ENCODE assay signal across 12 cellular contexts in the genomic region with DNA sequence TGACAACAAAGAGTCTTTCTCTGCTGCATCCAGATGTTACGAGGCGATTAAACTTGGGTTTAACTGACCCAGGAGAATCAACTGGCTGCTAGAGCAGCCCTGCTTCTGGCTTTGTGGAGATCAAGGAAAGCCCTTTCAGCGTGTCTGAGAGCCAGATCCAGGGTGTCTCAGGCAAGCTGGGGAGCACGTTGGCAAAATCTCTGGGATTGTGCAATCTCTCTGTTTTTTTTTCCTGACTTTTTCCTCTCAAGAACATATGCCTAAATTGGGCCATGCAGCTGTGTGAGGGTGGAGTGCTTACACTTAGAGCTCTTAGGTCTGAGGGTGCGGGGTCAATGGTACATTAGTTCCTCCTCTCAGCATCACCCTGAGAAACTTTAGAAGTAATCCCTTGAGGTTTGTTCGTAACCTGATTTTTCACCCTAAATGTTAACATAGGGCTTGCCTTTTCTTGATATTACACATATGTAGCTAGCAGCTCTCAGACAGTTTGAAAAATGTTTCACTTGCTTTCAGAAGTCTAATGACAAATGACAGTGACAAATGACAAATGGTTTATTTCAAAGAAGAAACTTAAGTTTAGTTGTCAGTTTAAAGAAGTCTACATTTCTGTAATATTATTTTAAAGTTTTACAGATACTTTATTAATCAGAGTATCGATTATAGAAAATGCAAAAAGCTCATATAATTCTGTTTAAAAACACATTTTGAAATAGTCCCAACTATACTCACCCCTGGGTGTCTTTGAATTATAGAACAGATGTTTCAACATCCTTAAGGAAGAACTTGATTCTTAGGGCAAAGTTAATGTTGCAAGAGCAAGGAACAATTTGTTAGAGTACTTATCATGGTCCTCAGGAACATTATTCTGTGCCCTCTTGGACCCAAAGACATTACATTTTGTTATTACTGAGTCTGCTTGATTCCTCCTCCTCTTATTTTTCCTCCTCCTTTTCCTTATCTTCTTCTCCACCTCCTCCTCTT. TPM values are rescaled to one million over a fixed set of nuclear protein-coding genes. Genes with fewer than 3 reads are reported as not detected.
DNase-seq lines count a peak whose midpoint lies in the region; ATAC-seq and TF ChIP-seq lines count a peak whose summit lies in the region.
"Had no signal": no experiment of that assay in that cellular context is flagged by ENCODE, and none has a peak within 500 bp of the region (broad histone marks: within the 10 kb centered on the region; RNA-seq: fewer than 3 reads in every experiment).

No MANE protein-coding gene starts in this region.

- H3K36me3 ChIP-seq in gastrocnemius medialis (no peaks in the 10 kb centered on the region), BE2C (no peaks in the 10 kb centered on the region)

- DNase-seq in NCI-H2171 treated with DMSO at 0.1 percent for 48 hours (lab: John Stamatoyannopoulos, UW): peak; percentile 25
- peak; percentile 79 for DNase-seq in fibroblast of villous mesenchyme (ENCODE audit: low read depth)
- peak; percentile 52 to 71 for DNase-seq in gastrocnemius medialis
- no peak for DNase-seq in BE2C
- no peak for DNase-seq in NCI-H510A treated with DMSO at 0.1 percent for 48 hours (lab: John Stamatoyannopoulos, UW)
- DNase-seq in NCI-H226: no peak
- DNase-seq: activated T-cell treated with anti-CD3 and anti-CD28 coated beads for 4 hours, KG1, NCI-H526, T-helper 2 cell had no signal

- no peaks in the 10 kb centered on the region for H3K27me3 ChIP-seq in gastrocnemius medialis
- no peaks in the 10 kb centered on the region for H3K27me3 ChIP-seq in BE2C

- H3K27ac ChIP-seq in gastrocnemius medialis: peak overlapping the region; percentile 26 to 58 (median 40)

- TF ChIP-seq CTCF in fibroblast of villous mesenchyme (IDR thresholded peaks at IDR 0.05; ENCODE audit: insufficient read depth, low read depth, low read length): no peak
- no peak for TF ChIP-seq CTCF in gastrocnemius medialis (IDR thresholded peaks at IDR 0.05 in 4 of 5, conservative IDR thresholded peaks at IDR 0.05 in 1 of 5)
- TF ChIP-seq CTCF in BE2C (IDR thresholded peaks at IDR 0.05; ENCODE audit: low read depth, low read length): no peak

- H3K9me3 ChIP-seq in gastrocnemius medialis: no peaks in the 10 kb centered on the region
- no peaks in the 10 kb centered on the region for H3K9me3 ChIP-seq in BE2C

- H3K4me3 ChIP-seq in fibroblast of villous mesenchyme (ENCODE audit: low read depth, low read length) (no peak overlapping the region), gastrocnemius medialis (no peak overlapping the region), BE2C (ENCODE audit: low read depth, low read length) (no peak overlapping the region)

- TF ChIP-seq POLR2A in gastrocnemius medialis (IDR thresholded peaks at IDR 0.05): no peak

- intact Hi-C loops in gastrocnemius medialis (cut with DNase I; ENCODE audit: low total_unique reads): no loop called here

- H3K4me1 ChIP-seq in gastrocnemius medialis (peaks cover 3 to 20% of the 10 kb centered on the region in 2 donors), BE2C (no peaks in the 10 kb centered on the region)

- ATAC-seq in GM18858 (IDR thresholded peaks at IDR 0.05; ENCODE audit: unreplicated experiment) (peak; percentile 57), gastrocnemius medialis (peak; percentile 76 to 78), HG03457 (IDR thresholded peaks at IDR 0.05; ENCODE audit: unreplicated experiment) (no peak)

- in situ Hi-C loops in gastrocnemius medialis (cut with MboI; ENCODE audit: low sequenced_read_pairs in 4 of 4): loop anchor here in 1 of 4 donors (25.0 kb wide), 1 partner anchor 550 kb away; a partner anchor contains a TSS

RNA-seq across cellular contexts. Expression of a gene that starts 38.4 kb away (rescaled TPM):
- 0.43 TPM in 1 of 2 replicates, not detected in the other for total RNA-seq in fibroblast of villous mesenchyme
- total RNA-seq in gastrocnemius medialis: not detected
- polyA plus RNA-seq in BE2C (2012; ENCODE audit: insufficient read depth, insufficient read length, low read depth): 0.59 TPM

Comparison
In these comparisons a context has a peak if more than half of its experiments do, and no peak if none do; other contexts are left out.
1. DNase-seq: peak in NCI-H2171 treated with DMSO at 0.1 percent for 48 hours (single experiment), fibroblast of villous mesenchyme (single experiment) and gastrocnemius medialis (2 of 2); none in BE2C (single experiment), NCI-H510A treated with DMSO at 0.1 percent for 48 hours (single experiment) and NCI-H226 (single experiment).